ENCODE assay signal across 11 cellular contexts in the genomic region with DNA sequence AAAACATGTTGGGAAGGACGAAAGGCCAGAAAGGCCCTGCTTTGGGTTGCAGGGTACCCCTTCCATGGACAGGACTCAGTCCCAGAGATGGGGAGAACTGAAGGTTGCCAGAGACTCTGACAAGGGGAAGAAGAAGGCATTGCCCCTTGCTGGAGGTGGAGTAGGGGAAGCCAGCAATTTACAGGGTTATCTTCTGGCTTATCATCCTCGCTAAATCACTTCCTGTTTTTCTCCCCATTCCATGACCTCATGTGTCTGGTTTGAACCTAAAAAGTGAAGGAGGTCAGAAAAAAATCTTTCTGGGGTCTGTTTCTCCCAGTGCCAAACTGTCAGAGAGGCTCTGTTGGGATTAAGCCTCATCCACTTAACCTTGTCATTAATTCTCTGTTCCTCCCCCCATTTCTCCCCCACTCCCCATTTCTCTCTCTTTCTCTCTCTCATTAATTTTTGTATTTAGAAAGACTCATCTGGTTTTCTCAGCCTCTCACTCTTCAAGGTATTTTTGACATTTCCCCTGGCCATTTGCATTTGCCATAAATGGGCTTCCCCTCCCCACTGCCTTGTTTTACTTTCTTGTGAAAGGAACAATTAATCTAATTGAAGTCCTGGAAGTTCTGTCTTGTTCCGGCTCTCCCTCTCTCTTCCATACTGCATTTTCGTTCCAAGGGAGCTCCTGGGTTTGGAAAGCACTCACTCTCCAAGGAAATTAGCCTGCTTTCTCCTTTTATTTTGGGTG. TPM values are rescaled to one million over a fixed set of nuclear protein-coding genes. Genes with fewer than 3 reads are reported as not detected.
DNase-seq lines count a peak whose midpoint lies in the region; ATAC-seq and TF ChIP-seq lines count a peak whose summit lies in the region.
"Had no signal": no experiment of that assay in that cellular context is flagged by ENCODE, and none has a peak within 500 bp of the region (broad histone marks: within the 10 kb centered on the region; RNA-seq: fewer than 3 reads in every experiment).

No MANE protein-coding gene starts in this region.

- H3K9ac ChIP-seq in PC-3 (ENCODE audit: low read length), result no peak overlapping the region
- no peak overlapping the region for H3K9ac ChIP-seq in skeletal muscle tissue (ENCODE audit: low read depth in 1 of 3, low read length in 3 of 3)

- peaks cover 8% of the 10 kb centered on the region for H3K27me3 Mint-ChIP-seq in GM23338 (ENCODE audit: insufficient read depth, low read depth, poor library complexity)
- peaks cover 6% of the 10 kb centered on the region for H3K27me3 Mint-ChIP-seq in endothelial cell (ENCODE audit: unreplicated experiment)

- H3K36me3 Mint-ChIP-seq in GM23338 (ENCODE audit: low read depth) (peaks cover 18% of the 10 kb centered on the region), endothelial cell (ENCODE audit: low read depth, unreplicated experiment) (peaks cover 36% of the 10 kb centered on the region)

- H3K4me3 ChIP-seq in GM23338 (no peak overlapping the region), PC-3 (ENCODE audit: low read length) (no peak overlapping the region), skeletal muscle tissue (ENCODE audit: low read length in 3 of 3) (no peak overlapping the region)
- H3K4me3 ChIP-seq: testis had no signal

- H3K4me2 ChIP-seq in GM23338 (no peak overlapping the region), PC-3 (ENCODE audit: low read length) (no peak overlapping the region)

- H3K27ac Mint-ChIP-seq in GM23338 (peak overlapping the region; percentile 13; the same call in 1 of the 2 replicates), endothelial cell (ENCODE audit: unreplicated experiment) (no peak overlapping the region)

- H3K4me3 Mint-ChIP-seq in GM23338, result no peak overlapping the region
- H3K4me3 Mint-ChIP-seq in endothelial cell (ENCODE audit: unreplicated experiment), result peak overlapping the region; percentile 28

- H2AFZ ChIP-seq in GM23338 (no peak overlapping the region), PC-3 (ENCODE audit: low read length) (no peak overlapping the region)

- H3K9me2 ChIP-seq in GM23338 (ENCODE audit: insufficient read depth) (no peaks in the 10 kb centered on the region), PC-3 (replicated peaks; ENCODE audit: low read length) (no peaks in the 10 kb centered on the region)

- BruUV-seq in PC-3 (replicated peaks; lab: Mats Ljungman, UMichigan), result no TSS peak

- no peak overlapping the region for H3K27ac ChIP-seq in GM23338 (ENCODE audit: low read depth)
- peak overlapping the region; percentile 49 for H3K27ac ChIP-seq in PC-3 (ENCODE audit: low read length)
- peak overlapping the region; percentile 58 for H3K27ac ChIP-seq in skeletal muscle tissue (ENCODE audit: low read depth, low read length)

- H3K4me1 Mint-ChIP-seq in GM23338 (peaks cover 79% of the 10 kb centered on the region), endothelial cell (ENCODE audit: unreplicated experiment) (peaks cover 72% of the 10 kb centered on the region)

- peaks cover 8% of the 10 kb centered on the region; the same call in 1 of the 2 replicates for H3K79me2 ChIP-seq in GM23338 (replicated peaks; ENCODE audit: insufficient read depth)
- H3K79me2 ChIP-seq in PC-3 (ENCODE audit: low read length), result no peaks in the 10 kb centered on the region

- no peaks in the 10 kb centered on the region for H3K36me3 ChIP-seq in GM23338 (ENCODE audit: insufficient read depth)
- no peaks in the 10 kb centered on the region for H3K36me3 ChIP-seq in PC-3 (ENCODE audit: low read depth, low read length)
- no peaks in the 10 kb centered on the region for H3K36me3 ChIP-seq in skeletal muscle tissue (ENCODE audit: control insufficient read depth in 3 of 3, insufficient read depth in 3 of 3, low read length in 3 of 3)

- TF ChIP-seq CTCF in GM23338 (conservative IDR thresholded peaks at IDR 0.05; ENCODE audit: low read depth in 2 of 2) (no peak), PC-3 (conservative IDR thresholded peaks at IDR 0.05; ENCODE audit: low read depth, low read length) (no peak), endothelial cell (IDR thresholded peaks at IDR 0.05; ENCODE audit: unreplicated experiment) (no peak)

- DNase-seq in GM23338 (ENCODE audit: low spot score) (no peak), PC-3 (no peak), endothelial cell (ENCODE audit: low spot score) (no peak), epidermal melanocyte (ENCODE audit: insufficient read length, low spot score) (no peak), HCEC 1CT (no peak), D341Med (ENCODE audit: low spot score) (no peak), SHP77 treated with DMSO at 0.1 percent for 48 hours (lab: John Stamatoyannopoulos, UW) (no peak)
- DNase-seq: central memory CD4-positive, alpha-beta T cell; NCI-H526 treated with DMSO at 0.1 percent for 48 hours had no signal

- H3K27me3 ChIP-seq in GM23338 (ENCODE audit: insufficient read depth) (no peaks in the 10 kb centered on the region), PC-3 (ENCODE audit: low read length) (no peaks in the 10 kb centered on the region), skeletal muscle tissue (ENCODE audit: control insufficient read depth in 3 of 3, insufficient read depth in 3 of 3, low read length in 3 of 3) (no peaks in the 10 kb centered on the region)
- H3K27me3 ChIP-seq: testis had no signal

- POLR2A ChIA-PET in PC-3 (lab: Charles Lee; ENCODE audit: unreplicated experiment), result no interaction called here

- intact Hi-C loops in PC-3 (cut with micrococcal nuclease), result loop anchor here (5.0 kb wide), 1 partner anchor 113 kb away; no protein-coding TSS in a partner anchor

- H3K9me3 Mint-ChIP-seq in GM23338 (no peaks in the 10 kb centered on the region), endothelial cell (ENCODE audit: unreplicated experiment) (no peaks in the 10 kb centered on the region)

- ATAC-seq in GM23338 (no peak), PC-3 (no peak)

- no peaks in the 10 kb centered on the region for H3K9me3 ChIP-seq in PC-3 (ENCODE audit: low read length)
- H3K9me3 ChIP-seq in skeletal muscle tissue (ENCODE audit: control insufficient read depth in 3 of 3, low read length in 3 of 3), result no peaks in the 10 kb centered on the region
- H3K9me3 ChIP-seq: testis had no signal

- peaks cover 47% of the 10 kb centered on the region for H3K4me1 ChIP-seq in GM23338 (ENCODE audit: insufficient read depth)
- peaks cover 30% of the 10 kb centered on the region for H3K4me1 ChIP-seq in PC-3 (ENCODE audit: insufficient read depth, low read length)
- peaks cover 13 to 33% (median 22%) of the 10 kb centered on the region in 3 donors for H3K4me1 ChIP-seq in skeletal muscle tissue (ENCODE audit: control insufficient read depth in 3 of 3, insufficient read depth in 3 of 3, low read length in 3 of 3)

- H4K20me1 ChIP-seq in GM23338 (replicated peaks; ENCODE audit: insufficient read depth) (no peaks in the 10 kb centered on the region), PC-3 (ENCODE audit: low read length) (no peaks in the 10 kb centered on the region)

- H3F3A ChIP-seq in GM23338 (replicated peaks; ENCODE audit: low read depth) (no peaks in the 10 kb centered on the region), PC-3 (ENCODE audit: low read length, unreplicated experiment) (no peaks in the 10 kb centered on the region)

- CTCF ChIA-PET in PC-3 (lab: Charles Lee), result no interaction called here

TF ChIP-seq in GM23338, 12 proteins besides CTCF, POLR2A, EP300 and RAD21 (continues in another document):
- no peak for TF ChIP-seq STAT1 (IDR thresholded peaks at IDR 0.05; ENCODE audit: unreplicated experiment)
- no peak for TF ChIP-seq JUNB (IDR thresholded peaks at IDR 0.05; ENCODE audit: unreplicated experiment)

RNA-seq across cellular contexts. Expression of gene NRP2, which starts 17.4 kb away (rescaled TPM):
- total RNA-seq in GM23338 (2014; rRNA removed; shearing (Covaris generic)), result 17.4 and 22.0 TPM in 2 replicates
- 18.4 and 19.1 TPM in 2 replicates for polyA plus RNA-seq in GM23338 (2016; fragmentation: Nextera tagmentation; extraction: Ambion mirVana)
- total RNA-seq in PC-3 (2014; rRNA removed) (18.3 and 19.9 TPM in 2 replicates), endothelial cell (ENCODE audit: unreplicated experiment) (258 TPM), skeletal muscle tissue (31.8 TPM)
